ENCODE assay signal across 25 cellular contexts in genomic region chr22:44600386-44600785, GRCh38.
DNase-seq lines count a peak whose midpoint lies in the region; ATAC-seq, FAIRE-seq and TF ChIP-seq lines count a peak whose summit lies in the region.
"Had no signal": no experiment of that assay in that cellular context is flagged by ENCODE, and none has a peak within 500 bp of the region (broad histone marks: within the 10 kb centered on the region; RNA-seq: fewer than 3 reads in every experiment).

No MANE protein-coding gene starts in this region.

- WGBS in GM12878 (ENCODE audit: insufficient coverage, insufficient replicate concordance, low lambda C conversion rate, missing lambda C conversion rate) = 23% methylated on average over 13 of the region's 13 CpGs

- in situ Hi-C loops in GM12878 (cut with MboI) = no loop called here

- TF ChIP-seq RAD21 in GM12878 (IDR thresholded peaks at IDR 0.05; ENCODE audit: insufficient read depth, low read depth, low read length) = no peak

- TF ChIP-seq EP300 in GM12878 (IDR thresholded peaks at IDR 0.05; ENCODE audit: borderline replicate concordance in 1 of 2, control insufficient read depth in 1 of 2, low read depth in 2 of 2, low read length in 2 of 2) = no peak

- no peak overlapping the region for H3K27ac Mint-ChIP-seq in stimulated activated memory B cell treated with anti-CD40 and anti-IgM and Interleukin-4, amounts not matched to agents 10 μg/mL and 1 μg/mL and 100 μg/mL, for 72 hours
- no peak overlapping the region for H3K27ac Mint-ChIP-seq in activated T-helper 17 cell treated with anti-CD3 and anti-CD28 coated beads, Interleukin-2, amount 50 U/mL, for 72 hours
- H3K27ac Mint-ChIP-seq: CD4-positive, alpha-beta T cell had no signal

- peaks cover 4% of the 10 kb centered on the region for H3K4me1 Mint-ChIP-seq in stimulated activated memory B cell treated with anti-CD40 and anti-IgM and Interleukin-4, amounts not matched to agents 10 μg/mL and 1 μg/mL and 100 μg/mL, for 72 hours
- H3K4me1 Mint-ChIP-seq in activated T-helper 17 cell treated with anti-CD3 and anti-CD28 coated beads, Interleukin-2, amount 50 U/mL, for 72 hours = no peaks in the 10 kb centered on the region

- H3K9ac ChIP-seq in OCI-LY3 (ENCODE audit: low read length) (no peak overlapping the region), GM12878 (ENCODE audit: control insufficient read depth, insufficient read depth, low read length) (no peak overlapping the region), Karpas-422 (ENCODE audit: low read length) (no peak overlapping the region)
- H3K9ac ChIP-seq: SK-N-SH had no signal

- peak overlapping the region; percentile 41 for H3K4me2 ChIP-seq in OCI-LY3 (ENCODE audit: low read length)
- H3K4me2 ChIP-seq in GM12878 (ENCODE audit: control insufficient read depth, insufficient read depth) = no peak overlapping the region
- H3K4me2 ChIP-seq in Karpas-422 (ENCODE audit: low read depth, low read length, poor library complexity, severe bottlenecking) = no peak overlapping the region
- H3K4me2 ChIP-seq: SK-N-SH had no signal

- SMC1A ChIA-PET in GM12878 (lab: Charles Lee; ENCODE audit: uncharacterized antibody, unreplicated experiment) = no interaction called here

- intact Hi-C loops in GM12878 (cut with micrococcal nuclease; ENCODE audit: unreplicated experiment) = no loop called here

- no peak for FAIRE-seq in GM12878 (lab: Jason Lieb, UNC)
- FAIRE-seq: D721Med, G401.6, H1 had no signal

- H4K20me1 ChIP-seq in OCI-LY3 (ENCODE audit: insufficient read depth, low read length) (no peaks in the 10 kb centered on the region), GM12878 (ENCODE audit: control insufficient read depth, insufficient read depth) (no peaks in the 10 kb centered on the region), Karpas-422 (ENCODE audit: insufficient read depth, low read depth, low read length) (no peaks in the 10 kb centered on the region)

- TF ChIP-seq CTCF in OCI-LY3 (IDR thresholded peaks at IDR 0.05; ENCODE audit: low read depth, low read length) (no peak), GM12878 (IDR thresholded peaks at IDR 0.05 in 2 of 3, conservative IDR thresholded peaks at IDR 0.05 in 1 of 3; ENCODE audit: control insufficient read depth in 2 of 3, extremely low read depth in 1 of 3, insufficient read depth in 1 of 3, low read depth in 3 of 3, low read length in 3 of 3) (no peak)

- H3K79me2 ChIP-seq in OCI-LY3 (ENCODE audit: low read length) (no peaks in the 10 kb centered on the region), GM12878 (ENCODE audit: control insufficient read depth, insufficient read depth, low read length) (no peaks in the 10 kb centered on the region), Karpas-422 (ENCODE audit: low read length) (no peaks in the 10 kb centered on the region)

- H3K4me3 ChIP-seq in OCI-LY3 (ENCODE audit: low read length) (no peak overlapping the region), GM12878 (no peak overlapping the region), Karpas-422 (ENCODE audit: low read length) (no peak overlapping the region)

- H3K9me3 Mint-ChIP-seq in stimulated activated memory B cell treated with anti-CD40 and anti-IgM and Interleukin-4, amounts not matched to agents 10 μg/mL and 1 μg/mL and 100 μg/mL, for 72 hours = no peaks in the 10 kb centered on the region
- no peaks in the 10 kb centered on the region for H3K9me3 Mint-ChIP-seq in activated T-helper 17 cell treated with anti-CD3 and anti-CD28 coated beads, Interleukin-2, amount 50 U/mL, for 72 hours
- H3K9me3 Mint-ChIP-seq: CD4-positive, alpha-beta T cell; IgD-negative memory B cell had no signal

- POLR2A ChIA-PET in GM12878 (lab: Charles Lee) = no interaction called here

- BruUV-seq in GM12878 (replicated peaks; lab: Mats Ljungman, UMichigan) = no TSS peak

- H3K9me3 ChIP-seq in OCI-LY3 (ENCODE audit: insufficient read depth, low read length) (no peaks in the 10 kb centered on the region), GM12878 (replicated peaks; ENCODE audit: control insufficient read depth, insufficient read depth, low read length) (no peaks in the 10 kb centered on the region), Karpas-422 (ENCODE audit: low read length) (no peaks in the 10 kb centered on the region)
- H3K9me3 ChIP-seq: SK-N-SH had no signal

- no peaks in the 10 kb centered on the region for H3K36me3 Mint-ChIP-seq in stimulated activated memory B cell treated with anti-CD40 and anti-IgM and Interleukin-4, amounts not matched to agents 10 μg/mL and 1 μg/mL and 100 μg/mL, for 72 hours
- no peaks in the 10 kb centered on the region for H3K36me3 Mint-ChIP-seq in activated T-helper 17 cell treated with anti-CD3 and anti-CD28 coated beads, Interleukin-2, amount 50 U/mL, for 72 hours (ENCODE audit: low read depth)
- H3K36me3 Mint-ChIP-seq: IgD-negative memory B cell had no signal

- H3K36me3 ChIP-seq in OCI-LY3 (replicated peaks; ENCODE audit: low read depth, low read length) (no peaks in the 10 kb centered on the region), GM12878 (ENCODE audit: control insufficient read depth in 2 of 2, insufficient read depth in 2 of 2, low read length in 1 of 2) (no peaks in the 10 kb centered on the region), Karpas-422 (ENCODE audit: insufficient read depth, low read length) (no peaks in the 10 kb centered on the region)

- RAD21 ChIA-PET in GM12878 (lab: Charles Lee; ENCODE audit: unreplicated experiment) = no interaction called here

- H3K27me3 ChIP-seq in OCI-LY3 (ENCODE audit: low read depth, low read length) (peaks cover 64% of the 10 kb centered on the region), GM12878 (replicated peaks in 1 of 2; ENCODE audit: control insufficient read depth in 2 of 2, insufficient read depth in 2 of 2, low read length in 1 of 2) (peaks cover 0 to 2% of the 10 kb centered on the region in 2 experiments; a peak in 2 of 4 replicates), Karpas-422 (ENCODE audit: low read length) (no peaks in the 10 kb centered on the region)

- H3K9me2 ChIP-seq in Karpas-422 (replicated peaks; ENCODE audit: insufficient read depth, low read length) = no peaks in the 10 kb centered on the region
- H3K9me2 ChIP-seq: SK-N-SH had no signal

- no peak for ATAC-seq in GM12878
- peak; percentile 35 for ATAC-seq in stimulated activated memory B cell treated with anti-CD40 and anti-IgM and Interleukin-4, amounts not matched to agents 10 μg/mL and 1 μg/mL and 100 μg/mL, for 72 hours
- no peak for ATAC-seq in activated T-helper 17 cell treated with anti-CD3 and anti-CD28 coated beads, Interleukin-2, amount 50 U/mL, for 72 hours (replicated peaks)
- ATAC-seq: HCT116, Panc1 had no signal

- H3K27ac ChIP-seq in OCI-LY3 (ENCODE audit: low read length) (no peak overlapping the region), GM12878 (ENCODE audit: control insufficient read depth, insufficient read depth) (no peak overlapping the region), Karpas-422 (ENCODE audit: low read length) (no peak overlapping the region)
- H3K27ac ChIP-seq: 22Rv1 had no signal

- peaks cover 69% of the 10 kb centered on the region for H3K27me3 Mint-ChIP-seq in stimulated activated memory B cell treated with anti-CD40 and anti-IgM and Interleukin-4, amounts not matched to agents 10 μg/mL and 1 μg/mL and 100 μg/mL, for 72 hours
- H3K27me3 Mint-ChIP-seq in activated T-helper 17 cell treated with anti-CD3 and anti-CD28 coated beads, Interleukin-2, amount 50 U/mL, for 72 hours = peaks cover 9% of the 10 kb centered on the region

- DNase-seq in DMS53 (lab: John Stamatoyannopoulos, UW) (peak; percentile 34), DMS53 treated with DMSO at 0.1 percent for 48 hours (lab: John Stamatoyannopoulos, UW; ENCODE audit: unreplicated experiment) (no peak), GM12878 (ENCODE audit: low read depth, low spot score) (no peak), amniotic stem cell (lab: John Stamatoyannopoulos, UW) (no peak), Karpas-422 (no peak)
- DNase-seq: ACHN; CD4-positive, alpha-beta T cell; NCI-H1048; NCI-H1694; NCI-H2029 treated with DMSO at 0.1 percent for 48 hours; NCI-H446 treated with DMSO at 0.1 percent for 48 hours; NCI-H526; NCI-H82; SK-N-SH; SW 1271 had no signal

- H3K4me3 Mint-ChIP-seq in stimulated activated memory B cell treated with anti-CD40 and anti-IgM and Interleukin-4, amounts not matched to agents 10 μg/mL and 1 μg/mL and 100 μg/mL, for 72 hours = no peak overlapping the region
- H3K4me3 Mint-ChIP-seq in activated T-helper 17 cell treated with anti-CD3 and anti-CD28 coated beads, Interleukin-2, amount 50 U/mL, for 72 hours = no peak overlapping the region
- H3K4me3 Mint-ChIP-seq: CD4-positive, alpha-beta T cell; IgD-negative memory B cell had no signal

- H3K4me1 ChIP-seq in OCI-LY3 (ENCODE audit: low read length) (peaks cover 21% of the 10 kb centered on the region), GM12878 (ENCODE audit: control insufficient read depth, insufficient read depth, low read length) (no peaks in the 10 kb centered on the region), Karpas-422 (ENCODE audit: low read length) (no peaks in the 10 kb centered on the region)

- CTCF ChIA-PET in GM12878 (lab: Yijun Ruan, JAX) = interaction anchor here (1.0 kb wide), 1 partner anchor 26 kb away, joined by 3 read pairs; no protein-coding TSS in a partner anchor

- no peak for TF ChIP-seq POLR2A in GM12878 (IDR thresholded peaks at IDR 0.05; ENCODE audit: low read depth, low read length)

- H2AFZ ChIP-seq in OCI-LY3 (ENCODE audit: low read depth, low read length) (no peak overlapping the region), GM12878 (ENCODE audit: control insufficient read depth, low read depth, low read length) (no peak overlapping the region), Karpas-422 (ENCODE audit: low read length) (no peak overlapping the region)

TF ChIP-seq in GM12878, 131 proteins besides CTCF, POLR2A, EP300 and RAD21:
- TF ChIP-seq BHLHE40 (IDR thresholded peaks at IDR 0.05; ENCODE audit: borderline replicate concordance in 1 of 2, low read depth in 2 of 2, low read length in 1 of 2) (peak; percentile 12 to 46; a peak in 1 of 4 replicates), ASH2L (IDR thresholded peaks at IDR 0.05; ENCODE audit: borderline replicate concordance, low read depth) (no peak)
